Comparison of ENCODE assay signal across 8 cellular contexts in the genomic region with DNA sequence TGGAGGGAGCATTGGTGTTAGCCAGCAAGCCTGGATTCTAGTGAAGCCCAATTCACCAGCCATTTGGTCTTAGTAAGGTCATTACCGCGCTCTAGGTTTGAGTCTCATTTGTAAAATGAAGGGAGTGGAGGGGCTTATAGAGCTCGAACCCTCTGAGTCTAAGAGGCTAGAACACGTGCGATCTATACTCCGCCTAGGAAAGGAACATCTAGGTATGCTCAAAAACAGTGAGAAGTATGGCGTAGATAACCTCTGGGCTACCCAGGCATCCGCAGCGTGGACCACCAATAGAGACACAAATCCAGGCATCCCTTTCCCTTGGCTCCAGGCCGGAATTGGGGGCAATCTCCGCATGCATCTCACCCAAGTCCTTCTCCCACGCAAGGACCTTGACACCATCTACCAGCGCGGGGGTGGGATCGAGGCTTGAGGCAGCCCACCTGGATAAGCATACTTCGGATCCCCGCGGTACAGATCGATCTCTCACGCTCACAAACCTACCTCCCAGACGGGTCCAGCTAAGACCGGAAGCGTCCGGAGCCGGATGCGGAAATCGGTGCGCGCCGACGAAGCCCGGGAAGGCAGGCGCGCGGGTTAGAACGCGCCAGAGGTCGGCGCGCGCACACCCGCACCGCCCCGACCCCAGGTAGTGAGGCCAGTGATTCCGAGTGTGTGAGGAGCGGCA. TPM values are rescaled to one million over a fixed set of nuclear protein-coding genes. Genes with fewer than 3 reads are reported as not detected.
DNase-seq lines count a peak whose midpoint lies in the region; ATAC-seq lines count a peak whose summit lies in the region.

A gene (plus strand): TSS at position 556 of the 685 bp plus-strand sequence. CDS start 636 bp downstream, outside the sequence.

- H3K36me3 ChIP-seq in esophagus (ENCODE audit: control insufficient read depth in 2 of 2, insufficient read depth in 2 of 2, low read length in 1 of 2): peaks cover 11 to 13% of the 10 kb centered on the region in 2 donors
- H3K36me3 ChIP-seq in subcutaneous abdominal adipose tissue (ENCODE audit: control insufficient read depth in 5 of 5, insufficient read depth in 5 of 5, low read length in 5 of 5): peaks cover 8 to 35% (median 23%) of the 10 kb centered on the region in 5 donors

- no peaks in the 10 kb centered on the region for H3K27me3 ChIP-seq in esophagus (ENCODE audit: control insufficient read depth in 1 of 2, insufficient read depth in 2 of 2, low read length in 2 of 2)
- H3K27me3 ChIP-seq in subcutaneous abdominal adipose tissue (ENCODE audit: control insufficient read depth in 5 of 5, insufficient read depth in 4 of 5, low read length in 5 of 5): no peaks in the 10 kb centered on the region

- H3K27ac ChIP-seq in esophagus (ENCODE audit: low read depth in 2 of 2, low read length in 1 of 2): peak within 1 kb of the TSS; percentile 98
- peak within 1 kb of the TSS; percentile 94 for H3K27ac ChIP-seq in subcutaneous abdominal adipose tissue (ENCODE audit: low read depth, low read length)

- H3K4me3 ChIP-seq in esophagus (ENCODE audit: low read depth in 1 of 2, low read length in 2 of 2) (peak within 1 kb of the TSS; percentile 92 to 99), subcutaneous abdominal adipose tissue (ENCODE audit: low read depth in 1 of 5, low read length in 5 of 5) (peak within 1 kb of the TSS; percentile 81 to 99 (median 97))

- H3K9ac ChIP-seq in subcutaneous abdominal adipose tissue (ENCODE audit: low read length in 5 of 5): peak within 1 kb of the TSS; percentile 81 to 91 (median 88)

- ATAC-seq in GM19438 (IDR thresholded peaks at IDR 0.05; ENCODE audit: low read depth, unreplicated experiment): peak; percentile 48
- ATAC-seq in HG03520 (IDR thresholded peaks at IDR 0.05; ENCODE audit: unreplicated experiment): peak; percentile 45

- H3K9me3 ChIP-seq in esophagus (ENCODE audit: control insufficient read depth in 2 of 2, insufficient read depth in 1 of 2, low read depth in 1 of 2, low read length in 1 of 2) (no peaks in the 10 kb centered on the region), subcutaneous abdominal adipose tissue (ENCODE audit: control insufficient read depth in 5 of 5, low read length in 5 of 5) (no peaks in the 10 kb centered on the region)

- peak; percentile 92 for DNase-seq in D341Med (ENCODE audit: low spot score)
- DNase-seq in NOMO-1 treated with DMSO at 0.1 percent for 48 hours (lab: John Stamatoyannopoulos, UW; ENCODE audit: unreplicated experiment): peak; percentile 74
- DNase-seq in activated CD8-positive, alpha-beta memory T cell treated with anti-CD3 and anti-CD28 coated beads, Interleukin-2, amount 50 U/mL, for 48 hours: peak; percentile 90
- DNase-seq in myocyte (ENCODE audit: low read depth): peak; percentile 78

- peaks cover 3 to 11% of the 10 kb centered on the region in 2 donors for H3K4me1 ChIP-seq in esophagus (ENCODE audit: control insufficient read depth in 2 of 2, insufficient read depth in 2 of 2, low read length in 1 of 2)
- peaks cover 21 to 47% (median 44%) of the 10 kb centered on the region in 5 donors for H3K4me1 ChIP-seq in subcutaneous abdominal adipose tissue (ENCODE audit: control insufficient read depth in 5 of 5, insufficient read depth in 5 of 5, low read length in 5 of 5)

- 0% methylated on average over 45 to 46 of the region's 46 CpGs for WGBS in esophagus, 2 donors

RNA-seq across cellular contexts. Expression of the gene that starts here (rescaled TPM):
- polyA plus RNA-seq in esophagus: 10 to 100 TPM; 18.5 to 38.3 TPM
- 8.9 and 13.5 TPM in 2 replicates for total RNA-seq in myocyte
- 17.0 TPM for polyA plus RNA-seq in myocyte (2012)

Comparison
In these comparisons a context has a peak if more than half of its experiments do, and no peak if none do; other contexts are left out.
1. Peak in every context shown above with its lines: DNase-seq, ATAC-seq, H3K4me3 ChIP-seq and H3K27ac ChIP-seq.